ENCODE assay signal across 17 cellular contexts in the genomic region with DNA sequence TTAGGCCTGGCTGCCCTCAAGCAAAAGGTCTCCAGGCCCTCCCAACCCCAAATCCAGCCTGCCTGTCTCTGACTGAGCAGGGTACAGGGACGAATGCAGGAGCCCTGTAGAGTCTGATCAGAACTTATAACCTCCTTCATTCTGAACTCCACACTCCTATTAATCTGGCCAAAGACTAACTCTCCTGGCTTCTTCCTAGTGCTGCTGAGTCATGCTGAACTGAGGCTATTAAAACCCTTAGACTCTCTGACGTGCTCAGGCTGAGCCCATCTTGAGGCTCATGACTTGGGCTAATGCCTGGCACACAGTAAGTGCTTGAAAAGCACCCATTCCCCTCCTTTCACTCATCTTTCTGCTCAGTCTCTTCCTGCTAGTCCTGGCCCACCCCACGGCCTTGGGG.
DNase-seq lines count a peak whose midpoint lies in the region; ATAC-seq, FAIRE-seq and TF ChIP-seq lines count a peak whose summit lies in the region.
"Had no signal": no experiment of that assay in that cellular context is flagged by ENCODE, and none has a peak within 500 bp of the region (broad histone marks: within the 10 kb centered on the region; RNA-seq: fewer than 3 reads in every experiment).

No MANE protein-coding gene starts in this region.

- POLR2A ChIA-PET in K562 (lab: Yijun Ruan, JAX): interaction anchor here (1.3 kb wide), 1 partner anchor 10 kb away, joined by 3 read pairs; no protein-coding TSS in a partner anchor

- no peak overlapping the region for H3K4me2 ChIP-seq in OCI-LY3 (ENCODE audit: low read length)
- no peak overlapping the region for H3K4me2 ChIP-seq in K562 (ENCODE audit: insufficient read depth, low read length)
- H3K4me2 ChIP-seq in trophoblast cell (ENCODE audit: low read length): no peak overlapping the region

- no peak overlapping the region for H3K23ac ChIP-seq in trophoblast cell (ENCODE audit: low read length)

- no peak overlapping the region for H2BK12ac ChIP-seq in trophoblast cell (ENCODE audit: low read length)

- BruUV-seq in K562 (replicated peaks; lab: Mats Ljungman, UMichigan): no TSS peak

- H3K79me1 ChIP-seq in trophoblast cell (ENCODE audit: low read length): no peaks in the 10 kb centered on the region

- no peaks in the 10 kb centered on the region for H4K20me1 ChIP-seq in OCI-LY3 (ENCODE audit: insufficient read depth, low read length)
- no peaks in the 10 kb centered on the region; the same call in 1 of the 2 replicates for H4K20me1 ChIP-seq in K562 (replicated peaks; ENCODE audit: control insufficient read depth, insufficient read depth, low read length)

- no peaks in the 10 kb centered on the region for H3K9me3 Mint-ChIP-seq in activated T-cell treated with anti-CD3 and anti-CD28 coated beads, Interleukin-2, amount 50 U/mL, for 72 hours
- H3K9me3 Mint-ChIP-seq: type B pancreatic cell had no signal

- no peak overlapping the region for H4K12ac ChIP-seq in trophoblast cell (ENCODE audit: low read depth, low read length)

- no peak overlapping the region for H3K18ac ChIP-seq in trophoblast cell (ENCODE audit: low read length)

- intact Hi-C loops in K562 (cut with micrococcal nuclease): no loop called here

- no peak overlapping the region for H4K91ac ChIP-seq in trophoblast cell (ENCODE audit: low read depth, low read length)

- CTCF ChIA-PET in K562 (lab: Yijun Ruan, JAX; ENCODE audit: low intra/inter-chr PET ratio): no interaction called here

- no peak overlapping the region for H3K14ac ChIP-seq in trophoblast cell (ENCODE audit: low read length)

- DNase-seq in activated T-cell treated with anti-CD3 and anti-CD28 coated beads, Interleukin-2, amount 50 U/mL, for 72 hours: no peak
- DNase-seq in activated T-cell treated with anti-CD3 and anti-CD28 coated beads, Interleukin-2, amount 50 U/mL, for 1 hour: no peak
- DNase-seq in K562 (ENCODE audit: extremely low read depth in 1 of 4, low spot score in 3 of 4) (peak in 1 of 4 experiments; percentile 25), trophoblast cell (no peak), NCI-H2081 (lab: John Stamatoyannopoulos, UW) (no peak)
- DNase-seq: DMS153, dorsolateral prefrontal cortex, foreskin fibroblast, NCI-H1417 treated with DMSO at 0.1 percent for 48 hours, NCI-H524, Right ventricle myocardium superior had no signal

- no peak overlapping the region for H3K4ac ChIP-seq in trophoblast cell (ENCODE audit: low read depth, low read length)

- no peak for ATAC-seq in activated T-cell treated with anti-CD3 and anti-CD28 coated beads, Interleukin-2, amount 50 U/mL, for 72 hours (replicated peaks in 1 of 2)
- ATAC-seq in K562 (peak; percentile 44), gastroesophageal sphincter (no peak), GM18520 (IDR thresholded peaks at IDR 0.05; ENCODE audit: unreplicated experiment) (no peak)

- no peak for TF ChIP-seq RAD21 in K562 (CRISPR knock-in tag; conservative IDR thresholded peaks at IDR 0.05 in 1 of 2, IDR thresholded peaks at IDR 0.05 in 1 of 2)

- H3K4me3 Mint-ChIP-seq in activated T-cell treated with anti-CD3 and anti-CD28 coated beads, Interleukin-2, amount 50 U/mL, for 72 hours: no peak overlapping the region
- H3K4me3 Mint-ChIP-seq: type B pancreatic cell had no signal

- H3K4me3 ChIP-seq in OCI-LY3 (ENCODE audit: low read length) (no peak overlapping the region), K562 (no peak overlapping the region), trophoblast cell (ENCODE audit: low read depth, low read length) (no peak overlapping the region), gastroesophageal sphincter (no peak overlapping the region)
- H3K4me3 ChIP-seq: dorsolateral prefrontal cortex had no signal

- peaks cover 2 to 18% of the 10 kb centered on the region in 2 donors for H3K36me3 Mint-ChIP-seq in activated T-cell treated with anti-CD3 and anti-CD28 coated beads, Interleukin-2, amount 50 U/mL, for 72 hours (ENCODE audit: insufficient read depth in 2 of 2)

- H3K36me3 ChIP-seq in OCI-LY3 (replicated peaks; ENCODE audit: low read depth, low read length): peaks cover 90% of the 10 kb centered on the region
- H3K36me3 ChIP-seq in K562 (ENCODE audit: control insufficient read depth, insufficient read depth, low read length): peaks cover 100% of the 10 kb centered on the region
- no peaks in the 10 kb centered on the region for H3K36me3 ChIP-seq in trophoblast cell (ENCODE audit: control insufficient read depth in 1 of 2, insufficient read depth in 2 of 2, low read length in 2 of 2)
- H3K36me3 ChIP-seq in gastroesophageal sphincter: peaks cover 0 to 82% of the 10 kb centered on the region in 2 donors

- peak overlapping the region; percentile 83 for H3K27ac Mint-ChIP-seq in activated T-cell treated with anti-CD3 and anti-CD28 coated beads, Interleukin-2, amount 50 U/mL, for 72 hours
- H3K27ac Mint-ChIP-seq: progenitor cell of endocrine pancreas, type B pancreatic cell had no signal

- no peak overlapping the region for H3K9ac ChIP-seq in OCI-LY3 (ENCODE audit: low read length)
- H3K9ac ChIP-seq in K562 (ENCODE audit: insufficient read depth in 1 of 2, low read depth in 2 of 2, low read length in 2 of 2): no peak overlapping the region
- no peak overlapping the region for H3K9ac ChIP-seq in trophoblast cell (ENCODE audit: low read length)

- H3K9me1 ChIP-seq in K562 (ENCODE audit: control insufficient read depth, insufficient read depth, low read length): no peaks in the 10 kb centered on the region

- TF ChIP-seq POLR2A in K562 (conservative IDR thresholded peaks at IDR 0.05): no peak
- no peak for TF ChIP-seq POLR2A in gastroesophageal sphincter (IDR thresholded peaks at IDR 0.05)

- H3K4me1 ChIP-seq in OCI-LY3 (ENCODE audit: low read length) (peaks cover 21% of the 10 kb centered on the region), K562 (replicated peaks in 1 of 2; ENCODE audit: control insufficient read depth in 2 of 2, insufficient read depth in 2 of 2, low read length in 2 of 2) (peaks cover 0 to 8% of the 10 kb centered on the region in 2 experiments; a peak in 2 of 5 replicates), trophoblast cell (ENCODE audit: control insufficient read depth in 1 of 2, insufficient read depth in 2 of 2, low read length in 2 of 2) (peaks cover 0 to 3% of the 10 kb centered on the region in 2 experiments), gastroesophageal sphincter (no peaks in the 10 kb centered on the region)

- in situ Hi-C loops in K562 (cut with MboI): no loop called here

- no peaks in the 10 kb centered on the region for H3K27me3 Mint-ChIP-seq in activated T-cell treated with anti-CD3 and anti-CD28 coated beads, Interleukin-2, amount 50 U/mL, for 72 hours (ENCODE audit: low read depth)
- H3K27me3 Mint-ChIP-seq: progenitor cell of endocrine pancreas, type B pancreatic cell had no signal

- TF ChIP-seq CTCF in OCI-LY3 (IDR thresholded peaks at IDR 0.05; ENCODE audit: low read depth, low read length): no peak
- TF ChIP-seq CTCF in K562 (IDR thresholded peaks at IDR 0.05 in 2 of 3, conservative IDR thresholded peaks at IDR 0.05 in 1 of 3; ENCODE audit: insufficient read depth in 2 of 3, low read depth in 1 of 3, low read length in 3 of 3): no peak
- no peak for TF ChIP-seq CTCF in gastroesophageal sphincter (IDR thresholded peaks at IDR 0.05)

- H3K9me3 ChIP-seq in OCI-LY3 (ENCODE audit: insufficient read depth, low read length) (no peaks in the 10 kb centered on the region), K562 (replicated peaks; ENCODE audit: control insufficient read depth, insufficient read depth, low read depth, low read length) (no peaks in the 10 kb centered on the region), trophoblast cell (ENCODE audit: insufficient read depth, low read depth, low read length) (no peaks in the 10 kb centered on the region), gastroesophageal sphincter (no peaks in the 10 kb centered on the region)

- no peaks in the 10 kb centered on the region for H3K4me1 Mint-ChIP-seq in activated T-cell treated with anti-CD3 and anti-CD28 coated beads, Interleukin-2, amount 50 U/mL, for 72 hours (ENCODE audit: low read depth)

- H2AFZ ChIP-seq in OCI-LY3 (ENCODE audit: low read depth, low read length) (no peak overlapping the region), K562 (ENCODE audit: low read depth, low read length) (no peak overlapping the region), trophoblast cell (ENCODE audit: insufficient read depth, low read length, poor library complexity) (no peak overlapping the region)

- no peak overlapping the region for H2AK5ac ChIP-seq in trophoblast cell (ENCODE audit: low read length)

- no peak overlapping the region for H2BK120ac ChIP-seq in trophoblast cell (ENCODE audit: insufficient read depth, low read length, poor library complexity)

- no peak for TF ChIP-seq EP300 in K562 (IDR thresholded peaks at IDR 0.05; ENCODE audit: low read length)
- TF ChIP-seq EP300 in gastroesophageal sphincter (IDR thresholded peaks at IDR 0.05): no peak

- H3K27ac ChIP-seq in OCI-LY3 (ENCODE audit: low read length) (peak overlapping the region; percentile 22; the same call in 1 of the 2 replicates), K562 (ENCODE audit: extremely low read depth, low read depth, low read length) (peak overlapping the region; percentile 44; the same call in 1 of the 3 replicates), trophoblast cell (ENCODE audit: low read depth, low read length) (no peak overlapping the region), gastroesophageal sphincter (no peak overlapping the region)
- H3K27ac ChIP-seq: dorsolateral prefrontal cortex had no signal

- H3K79me2 ChIP-seq in OCI-LY3 (ENCODE audit: low read length) (no peaks in the 10 kb centered on the region), K562 (ENCODE audit: control insufficient read depth, insufficient read depth, low read length) (no peaks in the 10 kb centered on the region), trophoblast cell (ENCODE audit: control insufficient read depth, insufficient read depth, low read length, poor library complexity) (no peaks in the 10 kb centered on the region)

- peak overlapping the region; percentile 26 for H4K8ac ChIP-seq in trophoblast cell (ENCODE audit: low read depth, low read length)

- no peaks in the 10 kb centered on the region for H3K27me3 ChIP-seq in OCI-LY3 (ENCODE audit: low read depth, low read length)
- no peaks in the 10 kb centered on the region for H3K27me3 ChIP-seq in K562 (ENCODE audit: control insufficient read depth in 2 of 2, insufficient read depth in 2 of 2, low read length in 2 of 2)
- no peaks in the 10 kb centered on the region for H3K27me3 ChIP-seq in trophoblast cell (ENCODE audit: insufficient read depth, low read length)
- H3K27me3 ChIP-seq in gastroesophageal sphincter: no peaks in the 10 kb centered on the region
- H3K27me3 ChIP-seq: dorsolateral prefrontal cortex had no signal

- FAIRE-seq in K562 (lab: Jason Lieb, UNC): peak; percentile 74
- FAIRE-seq: TTC549 had no signal

- WGBS in K562 (ENCODE audit: insufficient coverage, low coverage, missing lambda C conversion rate): 81% methylated on average over 3 of the region's 3 CpGs
- no CpG with 5 or more reads among the region's 3 CpGs for WGBS in trophoblast cell (ENCODE audit: extremely low coverage, insufficient coverage, insufficient read length)
- WGBS in gastroesophageal sphincter (ENCODE audit: low coverage in 1 of 2), 2 donors: 79% methylated on average over 3 of the region's 3 CpGs; no CpG with 5 or more reads in 1 of the 2 donors

- H2BK5ac ChIP-seq in trophoblast cell (ENCODE audit: low read depth, low read length, poor library complexity): no peak overlapping the region

TF ChIP-seq in K562, 482 proteins besides CTCF, POLR2A, EP300 and RAD21 (continues in another document):
- TF ChIP-seq ZNF316 (IDR thresholded peaks at IDR 0.05) (peak; percentile 79), ZNF121 (CRISPR knock-in tag; conservative IDR thresholded peaks at IDR 0.05) (no peak)

Comparison
In these comparisons a context has a peak if more than half of its experiments do, and no peak if none do; other contexts are left out.
1. H3K27ac ChIP-seq: peak in OCI-LY3 (single experiment) and K562 (single experiment); none in trophoblast cell (single experiment) and gastroesophageal sphincter (0 of 4).